In genomic region chr1:116529681-116530080, GRCh38 we compare ENCODE assay signal across 17 cellular contexts. TPM values are rescaled to one million over a fixed set of nuclear protein-coding genes. Genes with fewer than 3 reads are reported as not detected.
A peak's percentile ranks its signal among the peaks of the same experiment; 100 is the strongest.
DNase-seq lines count a peak whose midpoint lies in the region; ATAC-seq, FAIRE-seq and TF ChIP-seq lines count a peak whose summit lies in the region.
"Had no signal": no experiment of that assay in that cellular context is flagged by ENCODE, and none has a peak within 500 bp of the region (broad histone marks: within the 10 kb centered on the region; RNA-seq: fewer than 3 reads in every experiment).

No MANE protein-coding gene starts in this region.

- SMC1A ChIA-PET in GM12878 (lab: Charles Lee; ENCODE audit: uncharacterized antibody, unreplicated experiment) = interaction anchor here (1.0 to 1.3 kb wide), 2 partner anchors 10 to 508 kb away, joined by 3 to 4 read pairs; no protein-coding TSS in a partner anchor

- WGBS in GM12878 (ENCODE audit: insufficient coverage, insufficient replicate concordance, low lambda C conversion rate, missing lambda C conversion rate) = 98% methylated on average over 3 of the region's 3 CpGs

- no peak overlapping the region for H3K4me2 ChIP-seq in GM12878 (ENCODE audit: control insufficient read depth, insufficient read depth)

- H2AFZ ChIP-seq in GM12878 (ENCODE audit: control insufficient read depth, low read depth, low read length) = no peak overlapping the region

- no peaks in the 10 kb centered on the region for H4K20me1 ChIP-seq in GM12878 (ENCODE audit: control insufficient read depth, insufficient read depth)

- ATAC-seq in T-helper 17 cell (no peak), GM12878 (no peak), omental fat pad (ENCODE audit: low FRiP score) (no peak)

- peaks cover 16% of the 10 kb centered on the region for H3K36me3 Mint-ChIP-seq in T-helper 17 cell (ENCODE audit: low read depth)

- H3K4me1 Mint-ChIP-seq in T-helper 17 cell = peaks cover 3% of the 10 kb centered on the region

- H3K27me3 ChIP-seq in GM12878 (replicated peaks in 1 of 2; ENCODE audit: control insufficient read depth in 2 of 2, insufficient read depth in 2 of 2, low read length in 1 of 2) (no peaks in the 10 kb centered on the region), neutrophil (no peaks in the 10 kb centered on the region)
- H3K27me3 ChIP-seq: BE2C had no signal

- POLR2A ChIA-PET in GM12878 (lab: Charles Lee) = no interaction called here

- H3K9ac ChIP-seq in GM12878 (ENCODE audit: control insufficient read depth, insufficient read depth, low read length) = no peak overlapping the region

- no peak for TF ChIP-seq RAD21 in GM12878 (IDR thresholded peaks at IDR 0.05; ENCODE audit: insufficient read depth, low read depth, low read length)

- H3K27ac Mint-ChIP-seq in T-helper 17 cell = peak overlapping the region; percentile 8
- H3K27ac Mint-ChIP-seq: CD4-positive, CD25-positive, alpha-beta regulatory T cell; H9 had no signal

- no peak overlapping the region for H3K4me3 Mint-ChIP-seq in T-helper 17 cell
- H3K4me3 Mint-ChIP-seq: CD4-positive, CD25-positive, alpha-beta regulatory T cell; CD8-positive, alpha-beta memory T cell; H9 had no signal

- H3K36me3 ChIP-seq in GM12878 (ENCODE audit: control insufficient read depth in 2 of 2, insufficient read depth in 2 of 2, low read length in 1 of 2) = peaks cover 15 to 43% of the 10 kb centered on the region in 2 experiments
- H3K36me3 ChIP-seq in neutrophil = peaks cover 46% of the 10 kb centered on the region
- H3K36me3 ChIP-seq: BE2C had no signal

- TF ChIP-seq CTCF in GM12878 (IDR thresholded peaks at IDR 0.05 in 2 of 3, conservative IDR thresholded peaks at IDR 0.05 in 1 of 3; ENCODE audit: control insufficient read depth in 2 of 3, extremely low read depth in 1 of 3, insufficient read depth in 1 of 3, low read depth in 3 of 3, low read length in 3 of 3) (no peak), neutrophil (IDR thresholded peaks at IDR 0.05) (no peak), omental fat pad (IDR thresholded peaks at IDR 0.05) (no peak)

- H3K27ac ChIP-seq in GM12878 (ENCODE audit: control insufficient read depth, insufficient read depth) = no peak overlapping the region
- peak overlapping the region; percentile 16 for H3K27ac ChIP-seq in neutrophil

- TF ChIP-seq EP300 in GM12878 (IDR thresholded peaks at IDR 0.05; ENCODE audit: borderline replicate concordance in 1 of 2, control insufficient read depth in 1 of 2, low read depth in 2 of 2, low read length in 2 of 2) = no peak

- DNase-seq in T-helper 17 cell (no peak), GM12878 (ENCODE audit: low read depth, low spot score) (no peak), frontal cortex (ENCODE audit: low spot score in 2 of 2) (no peak), omental fat pad (ENCODE audit: low spot score) (no peak), DMS114 treated with DMSO at 0.1 percent for 48 hours (lab: John Stamatoyannopoulos, UW; ENCODE audit: unreplicated experiment) (no peak)
- DNase-seq: BE2C; C1 segment of cervical spinal cord; CD4-positive, CD25-positive, alpha-beta regulatory T cell; CD8-positive, alpha-beta memory T cell; COR-L47; DMS 273 treated with DMSO at 0.1 percent for 48 hours; H9 had no signal

- TF ChIP-seq POLR2A in GM12878 (IDR thresholded peaks at IDR 0.05; ENCODE audit: low read depth, low read length) = no peak

- H3K27me3 Mint-ChIP-seq in T-helper 17 cell = no peaks in the 10 kb centered on the region
- H3K27me3 Mint-ChIP-seq: CD4-positive, CD25-positive, alpha-beta regulatory T cell; CD8-positive, alpha-beta memory T cell had no signal

- H3K79me2 ChIP-seq in GM12878 (ENCODE audit: control insufficient read depth, insufficient read depth, low read length) = peaks cover 3% of the 10 kb centered on the region

- BruUV-seq in GM12878 (replicated peaks; lab: Mats Ljungman, UMichigan) = no TSS peak

- no peaks in the 10 kb centered on the region for H3K4me1 ChIP-seq in GM12878 (ENCODE audit: control insufficient read depth, insufficient read depth, low read length)
- H3K4me1 ChIP-seq in neutrophil (ENCODE audit: control insufficient read depth in 1 of 2, insufficient read depth in 1 of 2, low read depth in 1 of 2, low read length in 1 of 2) = no peaks in the 10 kb centered on the region
- H3K4me1 ChIP-seq: BE2C had no signal

- RAD21 ChIA-PET in GM12878 (lab: Charles Lee; ENCODE audit: unreplicated experiment) = no interaction called here

- FAIRE-seq in GM12878 (lab: Jason Lieb, UNC) (no peak), frontal cortex (lab: Jason Lieb, UNC) (no peak)
- FAIRE-seq: G401.6, GM12892, GM18507, H1 had no signal

- CTCF ChIA-PET in GM12878 (lab: Yijun Ruan, JAX) = interaction anchor here (1.2 kb wide), 1 partner anchor 197 kb away, joined by 3 read pairs; no protein-coding TSS in a partner anchor

- H3K9me3 ChIP-seq in T-helper 17 cell (ENCODE audit: control insufficient read depth, low read length, poor library complexity, severe bottlenecking) (no peaks in the 10 kb centered on the region), GM12878 (replicated peaks; ENCODE audit: control insufficient read depth, insufficient read depth, low read length) (no peaks in the 10 kb centered on the region; the same call in 1 of the 3 replicates), neutrophil (no peaks in the 10 kb centered on the region)
- H3K9me3 ChIP-seq: BE2C had no signal

- intact Hi-C loops in GM12878 (cut with micrococcal nuclease; ENCODE audit: unreplicated experiment) = no loop called here

- H3K4me3 ChIP-seq in GM12878 (no peak overlapping the region), neutrophil (ENCODE audit: low read depth in 1 of 2, low read length in 1 of 2) (no peak overlapping the region)

- in situ Hi-C loops in GM12878 (cut with MboI) = no loop called here

TF ChIP-seq in GM12878, 131 proteins besides CTCF, POLR2A, EP300 and RAD21:
- 0 out of 2 replicates have a peak, but pooled peaks have one; percentile 4 for TF ChIP-seq SMAD5 (IDR thresholded peaks at IDR 0.05; ENCODE audit: low read depth)
- no peak for TF ChIP-seq TBL1XR1 (IDR thresholded peaks at IDR 0.05; ENCODE audit: low read depth, low read length)

RNA-seq across cellular contexts. Expression of gene CD58, which starts 41.1 kb away (rescaled TPM):
- 10 to 100 TPM; 21.7 to 22.1 TPM for total RNA-seq in T-helper 17 cell
- 332 and 350 TPM in 2 replicates for total RNA-seq in GM12878 (2013; cell fraction: nucleolus; rRNA removed)
- 105 and 127 TPM in 2 replicates for total RNA-seq in GM12878 (2014; rRNA removed)
- 130 and 131 TPM in 2 replicates for total RNA-seq in GM12878 (2014; rRNA removed; fragmentation: Illumina TruSeq; extraction: Trizol)
- 67.7 and 70.4 TPM in 2 replicates for total RNA-seq in GM12878 (2021)
- polyA plus RNA-seq in GM12878 (2011; ENCODE audit: low read depth) = 53.2 TPM
- polyA plus RNA-seq in GM12878 (2011; rRNA removed) = 172 and 229 TPM in 2 replicates
- 60.9 and 69.0 TPM in 2 replicates for polyA plus RNA-seq in GM12878 (2011; cell fraction: cytosol; rRNA removed)
- 101 and 112 TPM in 2 replicates for polyA plus RNA-seq in GM12878 (2011; cell fraction: nucleus; rRNA removed)
- polyA plus RNA-seq in GM12878 (2012) = 83.8 and 106 TPM in 2 replicates
- 164 and 219 TPM in 2 replicates for polyA plus RNA-seq in GM12878 (2014; fragmentation: Illumina TruSeq; extraction: Trizol)
- 100 to 1,000 TPM; 110 to 125 TPM for polyA plus RNA-seq in GM12878 (2014; fragmentation: Nextera tagmentation; extraction: Ambion mirVana)
- polyA plus RNA-seq in GM12878 (2014; rRNA removed) = 95.3 and 128 TPM in 2 replicates
- polyA plus RNA-seq in GM12878 (2016; fragmentation: Nextera tagmentation; extraction: Ambion mirVana) = 100 to 1,000 TPM; 241 to 252 TPM
- 56.7 and 124 TPM in 2 replicates for polyA minus RNA-seq in GM12878 (2011; rRNA and poly(A)+ RNA removed)
- 24.1 and 29.8 TPM in 2 replicates for polyA minus RNA-seq in GM12878 (2011; cell fraction: cytosol; rRNA and poly(A)+ RNA removed)
- 84.6 and 101 TPM in 2 replicates for polyA minus RNA-seq in GM12878 (2011; cell fraction: nucleus; rRNA and poly(A)+ RNA removed)
- 6.1 TPM for total RNA-seq in frontal cortex
- 10 to 100 TPM; 23.8 to 53.4 (median 27.1) TPM for total RNA-seq in omental fat pad
